Comparison of ENCODE assay signal across 1 cellular context in the genomic region with DNA sequence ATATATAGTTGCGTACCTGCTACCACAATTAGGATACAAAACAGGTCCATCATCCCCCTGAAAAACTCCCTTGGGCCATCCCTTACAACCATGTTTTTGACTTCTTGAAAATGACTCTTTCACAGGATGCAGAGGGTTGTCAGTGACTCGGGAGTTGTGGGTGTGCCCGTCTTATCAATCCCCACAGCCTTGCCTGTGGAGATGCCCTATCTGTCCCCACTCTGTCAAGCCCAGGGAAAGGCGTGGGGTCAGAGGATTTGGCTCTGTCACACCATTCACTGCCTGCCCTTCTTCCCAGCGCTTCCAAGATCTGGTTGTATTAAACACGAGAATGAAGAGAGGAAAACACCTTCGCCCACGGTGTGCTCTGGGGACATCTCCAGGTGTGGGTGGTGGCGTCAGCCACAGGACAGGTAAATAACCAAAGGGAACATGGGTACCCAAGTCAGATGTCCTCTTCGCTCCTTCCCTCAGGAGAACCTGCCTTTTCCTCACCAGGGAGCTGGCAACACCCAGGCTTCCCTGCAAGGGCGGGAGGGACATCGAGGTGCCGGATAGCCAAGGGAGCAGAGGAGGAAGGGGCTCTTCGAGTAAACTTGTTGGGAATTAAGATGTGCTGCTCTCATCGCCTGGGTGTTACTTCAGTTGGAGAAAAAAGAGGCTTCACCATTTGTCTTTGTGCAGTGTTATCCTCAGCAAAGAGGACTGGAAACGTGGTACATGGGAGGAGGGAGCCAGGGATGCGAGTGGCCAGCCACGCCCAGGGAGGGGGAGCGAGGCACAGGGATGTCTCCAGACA.
TF ChIP-seq lines count a peak whose summit lies in the region.

No MANE protein-coding gene starts in this region.

TF ChIP-seq in K562, 482 proteins besides CTCF, POLR2A, EP300 and RAD21 (continued from another document and continues in another):
- TF ChIP-seq ZBTB11 (CRISPR knock-in tag; IDR thresholded peaks at IDR 0.05), result peak in 1 of 3 experiments; percentile 77; a peak in 2 of 6 replicates
- TF ChIP-seq FUS (optimal IDR thresholded peaks at IDR 0.05; ENCODE audit: low read depth, low read length), result no peak
- peak; percentile 60 for TF ChIP-seq HDAC3 (IDR thresholded peaks at IDR 0.05; ENCODE audit: borderline replicate concordance, partially characterized antibody)
- no peak; the same call in 1 of the 2 replicates for TF ChIP-seq PHB2 (IDR thresholded peaks at IDR 0.05; ENCODE audit: low read depth)
- no peak for TF ChIP-seq ZNF274 (IDR thresholded peaks at IDR 0.05; ENCODE audit: borderline replicate concordance, low read depth, low read length)
- TF ChIP-seq COPS2 (conservative IDR thresholded peaks at IDR 0.05), result no peak
- TF ChIP-seq SOX6 (IDR thresholded peaks at IDR 0.05), result peak; percentile 89
- no peak for TF ChIP-seq ZNF707 (CRISPR knock-in tag; conservative IDR thresholded peaks at IDR 0.05)
- peak; percentile 27; the same call in 1 of the 2 replicates for TF ChIP-seq TFAP4 (CRISPR knock-in tag; IDR thresholded peaks at IDR 0.05; ENCODE audit: borderline replicate concordance)
- no peak for TF ChIP-seq SRSF1 (IDR thresholded peaks at IDR 0.05; ENCODE audit: low read depth, low read length)
- TF ChIP-seq KDM4B (IDR thresholded peaks at IDR 0.05; ENCODE audit: borderline replicate concordance in 2 of 2, low read depth in 1 of 2), result no peak
- no peak for TF ChIP-seq NRF1 (conservative IDR thresholded peaks at IDR 0.05 in 1 of 2, IDR thresholded peaks at IDR 0.05 in 1 of 2)
- peak; percentile 52; the same call in 1 of the 2 replicates for TF ChIP-seq FOSL1 (tag; conservative IDR thresholded peaks at IDR 0.05)
- TF ChIP-seq DMBX1 (CRISPR knock-in tag; IDR thresholded peaks at IDR 0.05; ENCODE audit: borderline replicate concordance), result peak; percentile 25; the same call in 1 of the 2 replicates
- no peak for TF ChIP-seq NKRF (IDR thresholded peaks at IDR 0.05; ENCODE audit: borderline replicate concordance)
- TF ChIP-seq PML (IDR thresholded peaks at IDR 0.05; ENCODE audit: low read length), result peak; percentile 85
- TF ChIP-seq ZSCAN29 (IDR thresholded peaks at IDR 0.05), result 0 out of 2 replicates have a peak, but pooled peaks have one; percentile 19
- no peak for TF ChIP-seq SFPQ (IDR thresholded peaks at IDR 0.05; ENCODE audit: low read depth, low read length)
- peak; percentile 36; the same call in 1 of the 2 replicates for TF ChIP-seq MAX (CRISPR knock-in tag; IDR thresholded peaks at IDR 0.05)
- TF ChIP-seq, protein P1, sequence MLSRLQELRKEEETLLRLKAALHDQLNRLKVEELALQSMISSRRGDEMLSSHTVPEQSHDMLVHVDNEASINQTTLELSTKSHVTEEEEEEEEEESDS (CRISPR knock-in tag; IDR thresholded peaks at IDR 0.05), result no peak
- TF ChIP-seq KLF10 (CRISPR knock-in tag; IDR thresholded peaks at IDR 0.05), result no peak
- peak; percentile 4; the same call in 1 of the 2 replicates for TF ChIP-seq ELF4 (CRISPR knock-in tag; IDR thresholded peaks at IDR 0.05)
- TF ChIP-seq ZBTB8A (IDR thresholded peaks at IDR 0.05; ENCODE audit: partially characterized antibody), result no peak
- TF ChIP-seq NCOA1 (IDR thresholded peaks at IDR 0.05; ENCODE audit: low read depth), result peak; percentile 64; the same call in 1 of the 2 replicates
- TF ChIP-seq CAMTA2 (CRISPR knock-in tag; conservative IDR thresholded peaks at IDR 0.05), result no peak
- TF ChIP-seq PTTG1 (tag; IDR thresholded peaks at IDR 0.05; ENCODE audit: low read depth), result no peak
- TF ChIP-seq, protein P2, sequence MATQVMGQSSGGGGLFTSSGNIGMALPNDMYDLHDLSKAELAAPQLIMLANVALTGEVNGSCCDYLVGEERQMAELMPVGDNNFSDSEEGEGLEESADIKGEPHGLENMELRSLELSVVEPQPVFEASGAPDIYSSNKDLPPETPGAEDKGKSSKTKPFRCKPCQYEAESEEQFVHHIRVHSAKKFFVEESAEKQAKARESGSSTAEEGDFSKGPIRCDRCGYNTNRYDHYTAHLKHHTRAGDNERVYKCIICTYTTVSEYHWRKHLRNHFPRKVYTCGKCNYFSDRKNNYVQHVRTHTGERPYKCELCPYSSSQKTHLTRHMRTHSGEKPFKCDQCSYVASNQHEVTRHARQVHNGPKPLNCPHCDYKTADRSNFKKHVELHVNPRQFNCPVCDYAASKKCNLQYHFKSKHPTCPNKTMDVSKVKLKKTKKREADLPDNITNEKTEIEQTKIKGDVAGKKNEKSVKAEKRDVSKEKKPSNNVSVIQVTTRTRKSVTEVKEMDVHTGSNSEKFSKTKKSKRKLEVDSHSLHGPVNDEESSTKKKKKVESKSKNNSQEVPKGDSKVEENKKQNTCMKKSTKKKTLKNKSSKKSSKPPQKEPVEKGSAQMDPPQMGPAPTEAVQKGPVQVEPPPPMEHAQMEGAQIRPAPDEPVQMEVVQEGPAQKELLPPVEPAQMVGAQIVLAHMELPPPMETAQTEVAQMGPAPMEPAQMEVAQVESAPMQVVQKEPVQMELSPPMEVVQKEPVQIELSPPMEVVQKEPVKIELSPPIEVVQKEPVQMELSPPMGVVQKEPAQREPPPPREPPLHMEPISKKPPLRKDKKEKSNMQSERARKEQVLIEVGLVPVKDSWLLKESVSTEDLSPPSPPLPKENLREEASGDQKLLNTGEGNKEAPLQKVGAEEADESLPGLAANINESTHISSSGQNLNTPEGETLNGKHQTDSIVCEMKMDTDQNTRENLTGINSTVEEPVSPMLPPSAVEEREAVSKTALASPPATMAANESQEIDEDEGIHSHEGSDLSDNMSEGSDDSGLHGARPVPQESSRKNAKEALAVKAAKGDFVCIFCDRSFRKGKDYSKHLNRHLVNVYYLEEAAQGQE (CRISPR knock-in tag; IDR thresholded peaks at IDR 0.05; ENCODE audit: low read depth), result 0 out of 2 replicates have a peak, but pooled peaks have one; percentile 8
- TF ChIP-seq TARDBP (IDR thresholded peaks at IDR 0.05), result peak; percentile 80; the same call in 1 of the 2 replicates
- peak; percentile 31; the same call in 1 of the 2 replicates for TF ChIP-seq CC2D1A (IDR thresholded peaks at IDR 0.05)
- no peak for TF ChIP-seq TEAD2 (tag; IDR thresholded peaks at IDR 0.05)
- TF ChIP-seq KAT2B (IDR thresholded peaks at IDR 0.05; ENCODE audit: low read depth, low read length), result no peak
- peak; percentile 88 for TF ChIP-seq STAT5A (IDR thresholded peaks at IDR 0.05; ENCODE audit: borderline replicate concordance, low read length)
- peak; percentile 69 for TF ChIP-seq EGR1 (conservative IDR thresholded peaks at IDR 0.05)
- no peak for TF ChIP-seq RNF219 (CRISPR knock-in tag; IDR thresholded peaks at IDR 0.05)
- no peak for TF ChIP-seq NR2F6 (CRISPR knock-in tag; IDR thresholded peaks at IDR 0.05)
- TF ChIP-seq ZNF444 (CRISPR knock-in tag; IDR thresholded peaks at IDR 0.05), result no peak
- TF ChIP-seq USF2 (CRISPR knock-in tag; IDR thresholded peaks at IDR 0.05), result no peak
- TF ChIP-seq ATF3 (IDR thresholded peaks at IDR 0.05), result peak; percentile 40; the same call in 1 of the 2 replicates
- no peak for TF ChIP-seq ATF3 (CRISPR knock-in tag; conservative IDR thresholded peaks at IDR 0.05)
- TF ChIP-seq TCFL5 (CRISPR knock-in tag; conservative IDR thresholded peaks at IDR 0.05), result no peak
